8 cellular contexts compared by ENCODE assay signal in genomic region chr15:22774663-22775062, GRCh38. TPM values are rescaled to one million over a fixed set of nuclear protein-coding genes. Genes with fewer than 3 reads are reported as not detected.
DNase-seq lines count a peak whose midpoint lies in the region; ATAC-seq lines count a peak whose summit lies in the region.
"Not testable (repeated sequence)": the region's sequence is repeated elsewhere in the genome, so short reads cannot be mapped to it uniquely, and the experiment has no call there.

No MANE protein-coding gene starts in this region.

- H3K27me3 Mint-ChIP-seq in activated CD4-positive, alpha-beta memory T cell treated with anti-CD3 and anti-CD28 coated beads for 36 hours, result not testable (repeated sequence)
- peaks cover 4 to 13% (median 8%) of the 10 kb centered on the region in 3 donors for H3K27me3 Mint-ChIP-seq in naive B cell

- DNase-seq in activated CD4-positive, alpha-beta memory T cell treated with anti-CD3 and anti-CD28 coated beads for 36 hours, result peak; percentile 46
- not testable (repeated sequence) for DNase-seq in naive B cell

- not testable (repeated sequence) for H3K27ac Mint-ChIP-seq in activated CD4-positive, alpha-beta memory T cell treated with anti-CD3 and anti-CD28 coated beads for 36 hours
- peak overlapping the region in 1 of 6 donors; percentile 76 for H3K27ac Mint-ChIP-seq in naive B cell

- peak; percentile 100 for ATAC-seq in GM18517 (IDR thresholded peaks at IDR 0.05; ENCODE audit: unreplicated experiment)
- ATAC-seq in GM19372 (IDR thresholded peaks at IDR 0.05; ENCODE audit: low read depth, unreplicated experiment), result peak; percentile 99
- peak; percentile 63 for ATAC-seq in GM21526 (IDR thresholded peaks at IDR 0.05; ENCODE audit: low FRiP score, unreplicated experiment)
- ATAC-seq in HG02759 (IDR thresholded peaks at IDR 0.05; ENCODE audit: unreplicated experiment), result peak; percentile 99
- peak; percentile 96 for ATAC-seq in HG03103 (IDR thresholded peaks at IDR 0.05; ENCODE audit: low read depth, unreplicated experiment)
- peak; percentile 94 for ATAC-seq in HG03469 (IDR thresholded peaks at IDR 0.05; ENCODE audit: unreplicated experiment)
- peak; percentile 76 to 79 for ATAC-seq in naive B cell (ENCODE audit: low read depth in 2 of 2)

- H3K36me3 Mint-ChIP-seq in activated CD4-positive, alpha-beta memory T cell treated with anti-CD3 and anti-CD28 coated beads for 36 hours; naive B cell: not testable (repeated sequence)

- intact Hi-C loops in activated CD4-positive, alpha-beta memory T cell treated with anti-CD3 and anti-CD28 coated beads for 36 hours (cut with micrococcal nuclease), result not testable (repeated sequence)

- peaks cover 21% of the 10 kb centered on the region for H3K4me1 Mint-ChIP-seq in activated CD4-positive, alpha-beta memory T cell treated with anti-CD3 and anti-CD28 coated beads for 36 hours (ENCODE audit: low read depth)
- H3K4me1 Mint-ChIP-seq in naive B cell, result peaks cover 10 to 19% (median 18%) of the 10 kb centered on the region in 3 donors

- H3K4me3 Mint-ChIP-seq in activated CD4-positive, alpha-beta memory T cell treated with anti-CD3 and anti-CD28 coated beads for 36 hours; naive B cell: not testable (repeated sequence)

- not testable (repeated sequence) for H3K9me3 Mint-ChIP-seq in activated CD4-positive, alpha-beta memory T cell treated with anti-CD3 and anti-CD28 coated beads for 36 hours; naive B cell

- POLR2A ChIA-PET in activated CD4-positive, alpha-beta memory T cell treated with anti-CD3 and anti-CD28 coated beads for 36 hours (lab: Charles Lee), result not testable (repeated sequence)

- CTCF ChIA-PET in activated CD4-positive, alpha-beta memory T cell treated with anti-CD3 and anti-CD28 coated beads for 36 hours (lab: Charles Lee), result not testable (repeated sequence)

RNA-seq across cellular contexts. Expression of gene NIPA1, which starts 11.8 kb away (rescaled TPM):
- 10 to 100 TPM; 17.8 to 22.7 TPM for total RNA-seq in activated CD4-positive, alpha-beta memory T cell treated with anti-CD3 and anti-CD28 coated beads for 36 hours
- 10 to 100 TPM in 1 of 6 donors, 1 to 10 TPM in 5; 3.4 to 13.9 (median 5.6) TPM for polyA plus RNA-seq in naive B cell (ENCODE audit: low read depth in 6 of 6)
